In genomic region chr7:15225981-15226380, GRCh38 we compare ENCODE assay signal across 28 cellular contexts.
"Had no signal": no experiment of that assay in that cellular context is flagged by ENCODE, and none has a peak within 500 bp of the region (broad histone marks: within the 10 kb centered on the region; RNA-seq: fewer than 3 reads in every experiment).

No MANE protein-coding gene starts in this region.

- H3K4me3 ChIP-seq: coronary artery, dorsolateral prefrontal cortex had no signal

- H3K27me3 ChIP-seq: brain microvascular endothelial cell, dorsolateral prefrontal cortex had no signal

- H3K36me3 ChIP-seq: brain microvascular endothelial cell had no signal

- ATAC-seq: activated T-cell treated with anti-CD3 and anti-CD28 coated beads, Interleukin-2, amount 50 U/mL, for 4 hours; activated T-helper 17 cell treated with anti-CD3 and anti-CD28 coated beads, Interleukin-2, amount 50 U/mL, for 72 hours; esophagus mucosa; WTC11 had no signal

- DNase-seq: activated CD4-positive, alpha-beta memory T cell treated with anti-CD3 and anti-CD28 coated beads, Interleukin-2, amount 10 ng/mL, durations not matched to agents 7 days and 5 days; activated CD4-positive, alpha-beta T cell treated with anti-CD3 and anti-CD28 coated beads for 1 hour; activated CD4-positive, alpha-beta T cell treated with anti-CD3 and anti-CD28 coated beads for 4 hours; activated CD4-positive, alpha-beta T cell treated with anti-CD3 and anti-CD28 coated beads, Interleukin-2, amount 10 ng/mL, durations not matched to agents 7 days and 5 days; activated CD4-positive, alpha-beta T cell treated with anti-CD3 and anti-CD28 coated beads, Interleukin-2, amount 50 U/mL, for 4 hours; activated CD8-positive, alpha-beta memory T cell treated with anti-CD3 and anti-CD28 coated beads, Interleukin-2, amount 50 U/mL, for 48 hours; activated effector memory CD4-positive, alpha-beta T cell treated with Interleukin-2 at 50 U/mL for 16 hours; activated gamma-delta T cell treated with Interleukin-2 at 50 U/mL for 16 hours; activated naive CD4-positive, alpha-beta T cell treated with anti-CD3 and anti-CD28 coated beads, Interleukin-2, amount 50 U/mL, for 16 hours; activated naive CD4-positive, alpha-beta T cell treated with Interleukin-2 at 50 U/mL for 16 hours; activated T-cell treated with anti-CD3 and anti-CD28 coated beads, Interleukin-2, amount 50 U/mL, for 4 hours; amniotic stem cell; anterior cingulate cortex; brain microvascular endothelial cell; dorsolateral prefrontal cortex; effector memory CD4-positive, alpha-beta T cell; endodermal cell; foreskin fibroblast; head of caudate nucleus; T-helper 2 cell had no signal

- H3K27ac ChIP-seq: brain microvascular endothelial cell, coronary artery, dorsolateral prefrontal cortex, VCaP had no signal

- FAIRE-seq: astrocyte, bronchial epithelial cell, TTC549 had no signal
